23 cellular contexts compared by ENCODE assay signal in the genomic region with DNA sequence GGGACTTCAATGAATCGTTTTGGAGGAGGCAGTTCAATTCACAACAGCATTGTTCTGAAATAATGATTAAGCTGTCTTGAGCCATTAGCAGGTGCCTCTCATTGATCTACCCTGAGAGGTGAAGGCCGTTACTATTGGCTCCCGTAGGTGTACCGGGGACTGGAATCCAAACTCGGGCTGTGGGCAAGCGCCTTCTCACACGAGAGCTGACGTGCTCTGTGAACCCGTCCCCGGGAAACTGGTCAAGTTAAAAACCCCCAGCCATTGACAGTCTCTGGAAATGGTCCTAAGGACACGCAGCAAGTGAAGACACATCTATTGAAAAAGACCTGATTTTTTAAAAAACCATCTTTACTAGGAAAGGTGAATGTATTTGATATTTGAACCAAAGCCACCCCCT.
"Had no signal": no experiment of that assay in that cellular context is flagged by ENCODE, and none has a peak within 500 bp of the region (broad histone marks: within the 10 kb centered on the region; RNA-seq: fewer than 3 reads in every experiment).

No MANE protein-coding gene starts in this region.

- H3K27ac ChIP-seq: dorsolateral prefrontal cortex, epithelial cell of prostate, esophagus muscularis mucosa, gastrocnemius medialis, left ventricle myocardium inferior, pancreas, prostate gland, right lobe of liver, spleen had no signal

- H3K4me1 ChIP-seq: gastrocnemius medialis, pancreas, prostate gland, right lobe of liver had no signal

- H3K4me3 Mint-ChIP-seq: immature natural killer cell; natural killer cell treated with Interleukin-12 subunit alpha and Interleukin-12 subunit beta and Interleukin-15 and Interleukin-18, amount 100 ng/mL, for 72 hours had no signal

- ATAC-seq: gastrocnemius medialis, right lobe of liver had no signal

- H3K36me3 Mint-ChIP-seq: natural killer cell treated with Interleukin-12 subunit alpha and Interleukin-12 subunit beta and Interleukin-15 and Interleukin-18, amount 100 ng/mL, for 72 hours had no signal

- DNase-seq: cortex of kidney; effector CD8-positive, alpha-beta T cell; immature natural killer cell; left ventricle myocardium inferior; mesenchymal stem cell; midbrain; occipital lobe; retina; right lobe of liver; stimulated activated CD4-positive, alpha-beta T cell treated with anti-CD3 and anti-CD28 coated beads, Interleukin-15, amount 100 ng/mL, for 24 hours; stimulated activated CD4-positive, alpha-beta T cell treated with anti-CD3 and anti-CD28 coated beads, Interleukin-1b, Interleukin-23, amount 100 ng/mL, for 48 hours; stimulated activated CD4-positive, alpha-beta T cell treated with anti-CD3 and anti-CD28 coated beads, Interleukin-4, amount 100 ng/mL, for 24 hours; stimulated activated naive CD4-positive, alpha-beta T cell; trophoblast cell had no signal

- H3K27ac Mint-ChIP-seq: immature natural killer cell; natural killer cell treated with Interleukin-12 subunit alpha and Interleukin-12 subunit beta and Interleukin-15 and Interleukin-18, amount 100 ng/mL, for 72 hours had no signal

- H3K9me3 Mint-ChIP-seq: natural killer cell treated with Interleukin-12 subunit alpha and Interleukin-12 subunit beta and Interleukin-15 and Interleukin-18, amount 100 ng/mL, for 72 hours had no signal

- H3K9me3 ChIP-seq: esophagus muscularis mucosa, gastrocnemius medialis, left ventricle myocardium inferior, pancreas, prostate gland, right lobe of liver, spleen had no signal

- H3K27me3 ChIP-seq: gastrocnemius medialis had no signal

- H3K4me3 ChIP-seq: dorsolateral prefrontal cortex, esophagus muscularis mucosa, gastrocnemius medialis, left ventricle myocardium inferior, lung, pancreas, prostate gland, right lobe of liver, spleen had no signal

- H3K36me3 ChIP-seq: esophagus muscularis mucosa, gastrocnemius medialis, left ventricle myocardium inferior, pancreas, prostate gland, right lobe of liver, spleen had no signal
